Comparison of ENCODE assay signal across 14 cellular contexts in genomic region chr4:112519689-112520597, GRCh38. TPM values are rescaled to one million over a fixed set of nuclear protein-coding genes. Genes with fewer than 3 reads are reported as not detected.
DNase-seq lines count a peak whose midpoint lies in the region; ATAC-seq and TF ChIP-seq lines count a peak whose summit lies in the region.
"Had no signal": no experiment of that assay in that cellular context is flagged by ENCODE, and none has a peak within 500 bp of the region (broad histone marks: within the 10 kb centered on the region; RNA-seq: fewer than 3 reads in every experiment).

No MANE protein-coding gene starts in this region.

- peaks cover 9% of the 10 kb centered on the region for H3K36me3 Mint-ChIP-seq in T-helper 1 cell treated with Interleukin-12 subunit alpha and Interleukin-12 subunit beta and Interleukin-4 antibody, amounts not matched to agents 30 μg/mL and 1 μg/mL, for 36 hours (ENCODE audit: low read depth)
- peaks cover 2% of the 10 kb centered on the region for H3K36me3 Mint-ChIP-seq in activated T-helper 1 cell treated with anti-CD3 and anti-CD28 coated beads, Interleukin-12 subunit alpha, Interleukin-12 subunit beta, Interleukin-2, Interleukin-4 antibody, amounts not matched to agents 30 ng/mL and 10 ng/mL and 1 ng/mL, durations not matched to agents 14 hours and 24 hours and 36 hours (ENCODE audit: low read depth)
- H3K36me3 Mint-ChIP-seq in neural progenitor cell: peaks cover under 1% of the 10 kb centered on the region
- H3K36me3 Mint-ChIP-seq in naive thymus-derived CD8-positive, alpha-beta T cell: peaks cover 3 to 27% (median 11%) of the 10 kb centered on the region in 3 donors

- DNase-seq in T-helper 1 cell (no peak), GM20000 (ENCODE audit: low spot score) (peak; percentile 36), neural progenitor cell (ENCODE audit: low spot score) (peak; percentile 81), NCI-H526 (lab: John Stamatoyannopoulos, UW) (no peak), COLO829 (ENCODE audit: low spot score) (no peak)
- no peak for DNase-seq in activated T-helper 1 cell treated with anti-CD3 and anti-CD28 coated beads, Interleukin-12 subunit alpha, Interleukin-12 subunit beta, Interleukin-2, Interleukin-4 antibody, amounts not matched to agents 30 ng/mL and 10 ng/mL and 1 ng/mL, durations not matched to agents 14 hours and 24 hours and 36 hours (ENCODE audit: low spot score)
- no peak for DNase-seq in naive thymus-derived CD8-positive, alpha-beta T cell
- DNase-seq: amniotic stem cell, DMS79 treated with DMSO at 0.1 percent for 48 hours, NCI-H524, SHP77, transverse colon had no signal

- TF ChIP-seq CTCF in GM20000 (IDR thresholded peaks at IDR 0.05; ENCODE audit: extremely low read depth, missing control alignments) (peak; percentile 61), neural progenitor cell (IDR thresholded peaks at IDR 0.05) (peak; percentile 55)

- POLR2A ChIA-PET in naive thymus-derived CD8-positive, alpha-beta T cell (lab: Charles Lee): no interaction called here

- H3K27me3 ChIP-seq in neural progenitor cell: peaks cover 99% of the 10 kb centered on the region

- H3K9me3 Mint-ChIP-seq in T-helper 1 cell treated with Interleukin-12 subunit alpha and Interleukin-12 subunit beta and Interleukin-4 antibody, amounts not matched to agents 30 μg/mL and 1 μg/mL, for 36 hours: peaks cover 6% of the 10 kb centered on the region
- H3K9me3 Mint-ChIP-seq in activated T-helper 1 cell treated with anti-CD3 and anti-CD28 coated beads, Interleukin-12 subunit alpha, Interleukin-12 subunit beta, Interleukin-2, Interleukin-4 antibody, amounts not matched to agents 30 ng/mL and 10 ng/mL and 1 ng/mL, durations not matched to agents 14 hours and 24 hours and 36 hours: peaks cover 2% of the 10 kb centered on the region
- peaks cover 3% of the 10 kb centered on the region for H3K9me3 Mint-ChIP-seq in neural progenitor cell
- peaks cover 0 to 24% (median 5%) of the 10 kb centered on the region in 9 donors for H3K9me3 Mint-ChIP-seq in naive thymus-derived CD8-positive, alpha-beta T cell

- peak overlapping the region; percentile 22 for H3K27ac Mint-ChIP-seq in T-helper 1 cell treated with Interleukin-12 subunit alpha and Interleukin-12 subunit beta and Interleukin-4 antibody, amounts not matched to agents 30 μg/mL and 1 μg/mL, for 36 hours
- H3K27ac Mint-ChIP-seq in activated T-helper 1 cell treated with anti-CD3 and anti-CD28 coated beads, Interleukin-12 subunit alpha, Interleukin-12 subunit beta, Interleukin-2, Interleukin-4 antibody, amounts not matched to agents 30 ng/mL and 10 ng/mL and 1 ng/mL, durations not matched to agents 14 hours and 24 hours and 36 hours: peak overlapping the region; percentile 1
- H3K27ac Mint-ChIP-seq in neural progenitor cell: no peak overlapping the region
- H3K27ac Mint-ChIP-seq in naive thymus-derived CD8-positive, alpha-beta T cell: peak overlapping the region in 1 of 10 donors; percentile 24

- H3K9ac ChIP-seq in neural progenitor cell: no peak overlapping the region

- intact Hi-C loops in activated T-helper 1 cell treated with anti-CD3 and anti-CD28 coated beads, Interleukin-12 subunit alpha, Interleukin-12 subunit beta, Interleukin-2, Interleukin-4 antibody, amounts not matched to agents 30 ng/mL and 10 ng/mL and 1 ng/mL, durations not matched to agents 14 hours and 24 hours and 36 hours (cut with micrococcal nuclease): loop anchor here (5.0 kb wide), 4 partner anchors 242 to 1903 kb away; partner anchors contain the start of gene CAMK2D

- no peak for ATAC-seq in naive thymus-derived CD8-positive, alpha-beta T cell

- H3K4me3 ChIP-seq in neural progenitor cell: peak overlapping the region; percentile 36
- H3K4me3 ChIP-seq: smooth muscle cell, transverse colon had no signal

- peak overlapping the region; percentile 89 for H3K4me2 ChIP-seq in neural progenitor cell

- H3K27me3 Mint-ChIP-seq in T-helper 1 cell treated with Interleukin-12 subunit alpha and Interleukin-12 subunit beta and Interleukin-4 antibody, amounts not matched to agents 30 μg/mL and 1 μg/mL, for 36 hours (ENCODE audit: low read depth): peaks cover 84% of the 10 kb centered on the region
- peaks cover 78% of the 10 kb centered on the region for H3K27me3 Mint-ChIP-seq in activated T-helper 1 cell treated with anti-CD3 and anti-CD28 coated beads, Interleukin-12 subunit alpha, Interleukin-12 subunit beta, Interleukin-2, Interleukin-4 antibody, amounts not matched to agents 30 ng/mL and 10 ng/mL and 1 ng/mL, durations not matched to agents 14 hours and 24 hours and 36 hours (ENCODE audit: insufficient read depth)
- peaks cover 78% of the 10 kb centered on the region for H3K27me3 Mint-ChIP-seq in neural progenitor cell (ENCODE audit: insufficient read depth, low read depth)
- peaks cover 62 to 87% (median 79%) of the 10 kb centered on the region in 5 donors for H3K27me3 Mint-ChIP-seq in naive thymus-derived CD8-positive, alpha-beta T cell

- no peaks in the 10 kb centered on the region for H3K36me3 ChIP-seq in neural progenitor cell
- H3K36me3 ChIP-seq: transverse colon had no signal

- H3K4me3 Mint-ChIP-seq in T-helper 1 cell treated with Interleukin-12 subunit alpha and Interleukin-12 subunit beta and Interleukin-4 antibody, amounts not matched to agents 30 μg/mL and 1 μg/mL, for 36 hours: peak overlapping the region; percentile 79
- peak overlapping the region; percentile 72 for H3K4me3 Mint-ChIP-seq in activated T-helper 1 cell treated with anti-CD3 and anti-CD28 coated beads, Interleukin-12 subunit alpha, Interleukin-12 subunit beta, Interleukin-2, Interleukin-4 antibody, amounts not matched to agents 30 ng/mL and 10 ng/mL and 1 ng/mL, durations not matched to agents 14 hours and 24 hours and 36 hours
- peak overlapping the region; percentile 85 for H3K4me3 Mint-ChIP-seq in neural progenitor cell
- H3K4me3 Mint-ChIP-seq in naive thymus-derived CD8-positive, alpha-beta T cell: peak overlapping the region in 3 of 10 donors; percentile 23 to 35 (median 32)

- peaks cover 86% of the 10 kb centered on the region for H3F3A ChIP-seq in neural progenitor cell (ENCODE audit: low read depth)

- H3K27ac ChIP-seq in neural progenitor cell: no peak overlapping the region
- H3K27ac ChIP-seq: transverse colon had no signal

- H3K4me1 Mint-ChIP-seq in T-helper 1 cell treated with Interleukin-12 subunit alpha and Interleukin-12 subunit beta and Interleukin-4 antibody, amounts not matched to agents 30 μg/mL and 1 μg/mL, for 36 hours (ENCODE audit: low read depth): peaks cover 53% of the 10 kb centered on the region
- H3K4me1 Mint-ChIP-seq in activated T-helper 1 cell treated with anti-CD3 and anti-CD28 coated beads, Interleukin-12 subunit alpha, Interleukin-12 subunit beta, Interleukin-2, Interleukin-4 antibody, amounts not matched to agents 30 ng/mL and 10 ng/mL and 1 ng/mL, durations not matched to agents 14 hours and 24 hours and 36 hours (ENCODE audit: low read depth): peaks cover 83% of the 10 kb centered on the region
- H3K4me1 Mint-ChIP-seq in neural progenitor cell: peaks cover 65% of the 10 kb centered on the region
- H3K4me1 Mint-ChIP-seq in naive thymus-derived CD8-positive, alpha-beta T cell: peaks cover 26 to 71% (median 57%) of the 10 kb centered on the region in 4 donors

- no peaks in the 10 kb centered on the region for H3K79me2 ChIP-seq in neural progenitor cell (ENCODE audit: low read depth)

- H4K20me1 ChIP-seq in neural progenitor cell (ENCODE audit: low read depth): peaks cover 62% of the 10 kb centered on the region

- peaks cover 68% of the 10 kb centered on the region for H3K4me1 ChIP-seq in neural progenitor cell

- no peak overlapping the region for H2AFZ ChIP-seq in neural progenitor cell (replicated peaks)

- H3K9me3 ChIP-seq in neural progenitor cell (ENCODE audit: low read depth): no peaks in the 10 kb centered on the region
- H3K9me3 ChIP-seq: transverse colon had no signal

RNA-seq across cellular contexts. Expression of gene NEUROG2, which starts 4.0 kb away (rescaled TPM):
- 0.18 TPM in 1 of 2 replicates, not detected in the other for total RNA-seq in activated T-helper 1 cell treated with anti-CD3 and anti-CD28 coated beads, Interleukin-12 subunit alpha, Interleukin-12 subunit beta, Interleukin-2, Interleukin-4 antibody, amounts not matched to agents 30 ng/mL and 10 ng/mL and 1 ng/mL, durations not matched to agents 14 hours and 24 hours and 36 hours
- 0.09 and 0.90 TPM in 2 replicates for total RNA-seq in neural progenitor cell (ENCODE audit: low replicate concordance)
- not detected for total RNA-seq in naive thymus-derived CD8-positive, alpha-beta T cell
- polyA plus RNA-seq in naive thymus-derived CD8-positive, alpha-beta T cell: not detected
- total RNA-seq: smooth muscle cell, transverse colon had no signal
- polyA plus RNA-seq: smooth muscle cell had no signal

Comparison
In these comparisons a context has a peak if more than half of its experiments do, and no peak if none do; other contexts are left out.
1. DNase-seq: peak in GM20000 (single experiment) and neural progenitor cell (single experiment); none in T-helper 1 cell (0 of 5), activated T-helper 1 cell treated with anti-CD3 and anti-CD28 coated beads, Interleukin-12 subunit alpha, Interleukin-12 subunit beta, Interleukin-2, Interleukin-4 antibody, amounts not matched to agents 30 ng/mL and 10 ng/mL and 1 ng/mL, durations not matched to agents 14 hours and 24 hours and 36 hours (single experiment), naive thymus-derived CD8-positive, alpha-beta T cell (0 of 10), NCI-H526 (0 of 2) and COLO829 (single experiment).